9 cellular contexts compared by ENCODE assay signal in genomic region chr9:6827370-6827949, GRCh38.
A peak's percentile ranks its signal among the peaks of the same experiment; 100 is the strongest.
DNase-seq lines count a peak whose midpoint lies in the region; ATAC-seq and TF ChIP-seq lines count a peak whose summit lies in the region.
"Had no signal": no experiment of that assay in that cellular context is flagged by ENCODE, and none has a peak within 500 bp of the region (broad histone marks: within the 10 kb centered on the region; RNA-seq: fewer than 3 reads in every experiment).

No MANE protein-coding gene starts in this region.

- H3K27ac ChIP-seq in smooth muscle cell (ENCODE audit: low read depth): no peak overlapping the region

- H3K9me3 Mint-ChIP-seq in activated CD8-positive, alpha-beta T cell treated with anti-CD3 and anti-CD28 coated beads for 36 hours: no peaks in the 10 kb centered on the region
- H3K9me3 Mint-ChIP-seq: activated T-cell treated with anti-CD3 and anti-CD28 coated beads, Interleukin-2, amount 50 U/mL, for 4 hours had no signal

- no peaks in the 10 kb centered on the region for H3K27me3 Mint-ChIP-seq in activated CD8-positive, alpha-beta T cell treated with anti-CD3 and anti-CD28 coated beads for 36 hours

- H3K27me3 ChIP-seq in smooth muscle cell (ENCODE audit: low read depth): no peaks in the 10 kb centered on the region

- H2AFZ ChIP-seq in smooth muscle cell (ENCODE audit: low read depth): no peak overlapping the region

- peaks cover 24% of the 10 kb centered on the region for H3K36me3 Mint-ChIP-seq in activated CD8-positive, alpha-beta T cell treated with anti-CD3 and anti-CD28 coated beads for 36 hours (ENCODE audit: low read depth)

- no peaks in the 10 kb centered on the region for H3F3A ChIP-seq in smooth muscle cell (ENCODE audit: low read depth)

- WGBS in smooth muscle cell (ENCODE audit: low lambda C conversion rate): 34% methylated on average over 3 of the region's 3 CpGs

- CTCF ChIA-PET in activated CD8-positive, alpha-beta T cell treated with anti-CD3 and anti-CD28 coated beads for 36 hours (lab: Charles Lee): interaction anchor here (0.6 to 2.0 kb wide), 42 partner anchors 8 to 709 kb away, joined by 3 to 22 read pairs (median 4); no protein-coding TSS in a partner anchor

- peak; percentile 59 for ATAC-seq in GM21576 (IDR thresholded peaks at IDR 0.05; ENCODE audit: unreplicated experiment)
- ATAC-seq in activated CD8-positive, alpha-beta T cell treated with anti-CD3 and anti-CD28 coated beads for 36 hours: peak; percentile 85

- no peaks in the 10 kb centered on the region for H3K4me1 ChIP-seq in smooth muscle cell (ENCODE audit: low read depth)

- peaks cover 11% of the 10 kb centered on the region for H4K20me1 ChIP-seq in smooth muscle cell (ENCODE audit: low read depth)

- H3K27ac Mint-ChIP-seq in activated CD8-positive, alpha-beta T cell treated with anti-CD3 and anti-CD28 coated beads for 36 hours: peak overlapping the region; percentile 39

- TF ChIP-seq CTCF in activated CD8-positive, alpha-beta T cell treated with anti-CD3 and anti-CD28 coated beads for 36 hours (IDR thresholded peaks at IDR 0.05): peak; percentile 71
- TF ChIP-seq CTCF in smooth muscle cell (IDR thresholded peaks at IDR 0.05; ENCODE audit: borderline replicate concordance, insufficient read depth, poor library complexity, severe bottlenecking): peak; percentile 63

- peaks cover 13% of the 10 kb centered on the region for H3K4me1 Mint-ChIP-seq in activated CD8-positive, alpha-beta T cell treated with anti-CD3 and anti-CD28 coated beads for 36 hours (ENCODE audit: low read depth)

- H3K36me3 ChIP-seq in smooth muscle cell (ENCODE audit: low read depth): no peaks in the 10 kb centered on the region

- intact Hi-C loops in activated CD8-positive, alpha-beta T cell treated with anti-CD3 and anti-CD28 coated beads for 36 hours (cut with micrococcal nuclease): loop anchor here (2.0 to 10.0 kb wide), 2 partner anchors 227 to 709 kb away; no protein-coding TSS in a partner anchor

- no peak overlapping the region for H3K4me2 ChIP-seq in smooth muscle cell

- H3K4me3 ChIP-seq in smooth muscle cell: no peak overlapping the region

- H3K9ac ChIP-seq in smooth muscle cell (ENCODE audit: low read depth): no peak overlapping the region

- POLR2A ChIA-PET in activated CD8-positive, alpha-beta T cell treated with anti-CD3 and anti-CD28 coated beads for 36 hours (lab: Charles Lee): interaction anchor here (0.6 kb wide), 1 partner anchor 212 kb away, joined by 4 read pairs; no protein-coding TSS in a partner anchor

- no peak overlapping the region for H3K4me3 Mint-ChIP-seq in activated CD8-positive, alpha-beta T cell treated with anti-CD3 and anti-CD28 coated beads for 36 hours
- H3K4me3 Mint-ChIP-seq: activated T-cell treated with anti-CD3 and anti-CD28 coated beads, Interleukin-2, amount 50 U/mL, for 4 hours had no signal

- H3K79me2 ChIP-seq in smooth muscle cell (ENCODE audit: low read depth): no peaks in the 10 kb centered on the region

- no peaks in the 10 kb centered on the region for H3K9me3 ChIP-seq in smooth muscle cell (replicated peaks; ENCODE audit: low read depth)

- DNase-seq in DMS 273 (lab: John Stamatoyannopoulos, UW; ENCODE audit: unreplicated experiment): peak; percentile 69
- DNase-seq in DMS 273 treated with DMSO at 0.1 percent for 48 hours (lab: John Stamatoyannopoulos, UW): no peak
- peak; percentile 42 for DNase-seq in NCI-H2171 (lab: John Stamatoyannopoulos, UW)
- DNase-seq in activated CD8-positive, alpha-beta T cell treated with anti-CD3 and anti-CD28 coated beads for 36 hours: peak; percentile 56
- peak; percentile 45 for DNase-seq in germinal center (ENCODE audit: low spot score)
- no peak for DNase-seq in smooth muscle cell (lab: John Stamatoyannopoulos, UW; ENCODE audit: unreplicated experiment)
- DNase-seq in 8988T: no peak
- DNase-seq: activated T-cell treated with anti-CD3 and anti-CD28 coated beads, Interleukin-2, amount 50 U/mL, for 4 hours had no signal

Comparison
In these comparisons a context has a peak if more than half of its experiments do, and no peak if none do; other contexts are left out.
1. DNase-seq: peak in DMS 273 (single experiment), NCI-H2171 (single experiment), activated CD8-positive, alpha-beta T cell treated with anti-CD3 and anti-CD28 coated beads for 36 hours (single experiment) and germinal center (single experiment); none in DMS 273 treated with DMSO at 0.1 percent for 48 hours (single experiment), smooth muscle cell (single experiment) and 8988T (single experiment).